ENCODE assay signal across 20 cellular contexts in the genomic region with DNA sequence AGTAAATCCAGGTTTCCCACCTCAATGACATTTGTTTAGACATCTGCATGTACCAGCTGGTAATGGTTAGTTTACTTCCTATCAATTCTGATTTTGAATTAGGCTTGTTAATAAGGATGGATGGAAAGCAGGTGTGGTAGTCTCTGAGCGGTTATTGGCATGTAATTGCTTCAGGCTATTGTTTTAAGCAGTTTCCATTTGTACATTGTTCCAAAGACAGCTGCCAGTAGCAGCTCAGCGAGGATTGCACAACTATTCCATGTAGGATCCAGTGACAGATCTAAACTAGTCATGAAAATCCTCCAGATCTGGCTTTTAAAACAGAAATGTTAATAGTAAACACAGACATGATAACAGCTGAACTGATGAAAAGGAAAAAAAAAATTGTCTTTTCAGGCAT.
"Had no signal": no experiment of that assay in that cellular context is flagged by ENCODE, and none has a peak within 500 bp of the region (broad histone marks: within the 10 kb centered on the region; RNA-seq: fewer than 3 reads in every experiment).

No MANE protein-coding gene starts in this region.

- DNase-seq: activated CD4-positive, alpha-beta T cell treated with anti-CD3 and anti-CD28 coated beads for 48 hours; activated CD4-positive, CD25-positive, alpha-beta regulatory T cell; activated CD8-positive, alpha-beta T cell treated with anti-CD3 and anti-CD28 coated beads for 36 hours; activated naive CD4-positive, alpha-beta T cell treated with anti-CD3 and anti-CD28 coated beads for 36 hours; activated T-cell treated with anti-CD3 and anti-CD28 coated beads, Interleukin-2, amount 50 U/mL, for 24 hours; body of pancreas; central memory CD4-positive, alpha-beta T cell; dorsolateral prefrontal cortex; gastrocnemius medialis; heart left ventricle; kidney; left lung; midbrain; nucleus accumbens; posterior cingulate gyrus; retina; stimulated activated naive B cell treated with anti-CD40 and anti-IgM and Interleukin-4, amounts not matched to agents 10 μg/mL and 1 μg/mL and 100 μg/mL, for 72 hours; T-helper 9 cell; upper lobe of right lung had no signal

- H3K4me3 ChIP-seq: body of pancreas, dorsolateral prefrontal cortex, gastrocnemius medialis, heart left ventricle, left lung, upper lobe of right lung had no signal

- H3K9me3 ChIP-seq: body of pancreas, gastrocnemius medialis, heart left ventricle, upper lobe of right lung had no signal

- FAIRE-seq: colon, kidney had no signal

- H3K27me3 ChIP-seq: body of pancreas, gastrocnemius medialis, left lung, upper lobe of right lung had no signal

- H3K27ac ChIP-seq: body of pancreas, dorsolateral prefrontal cortex, gastrocnemius medialis, heart left ventricle, left lung, upper lobe of right lung had no signal

- ATAC-seq: activated CD8-positive, alpha-beta T cell treated with anti-CD3 and anti-CD28 coated beads for 36 hours; body of pancreas; gastrocnemius medialis; heart left ventricle; left lung; stimulated activated naive B cell treated with anti-CD40 and anti-IgM and Interleukin-4, amounts not matched to agents 10 μg/mL and 1 μg/mL and 100 μg/mL, for 72 hours; upper lobe of right lung had no signal

- H3K4me1 ChIP-seq: body of pancreas, gastrocnemius medialis, heart left ventricle, left lung, upper lobe of right lung had no signal

- H3K36me3 ChIP-seq: gastrocnemius medialis, heart left ventricle, left lung, upper lobe of right lung had no signal
